8 cellular contexts compared by ENCODE assay signal in the genomic region with DNA sequence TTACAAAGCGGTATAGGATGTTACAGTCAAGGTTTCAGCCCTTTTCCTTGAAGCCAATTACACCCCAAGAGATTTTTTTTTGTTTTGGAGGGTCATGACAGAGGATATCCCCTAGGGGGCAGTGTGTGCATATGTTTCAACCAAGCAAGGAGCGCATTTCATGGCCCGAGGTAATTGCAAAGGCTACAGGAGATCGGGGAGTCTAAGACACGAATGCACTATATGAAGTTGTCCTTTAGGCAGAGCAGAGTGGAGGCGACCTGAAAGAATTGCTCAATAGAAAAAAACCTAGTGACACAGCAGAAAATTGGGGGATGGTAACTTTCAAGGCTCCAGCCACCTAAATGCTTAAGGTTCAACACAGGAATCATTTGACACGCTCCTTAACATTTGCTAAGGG.
DNase-seq lines count a peak whose midpoint lies in the region; ATAC-seq, FAIRE-seq and TF ChIP-seq lines count a peak whose summit lies in the region.

No MANE protein-coding gene starts in this region.

- H3K4me1 Mint-ChIP-seq in activated CD8-positive, alpha-beta T cell treated with anti-CD3 and anti-CD28 coated beads, Interleukin-2, amount 10 ng/mL, durations not matched to agents 7 days and 5 days (ENCODE audit: low read depth), result peaks cover 4% of the 10 kb centered on the region
- peaks cover 6% of the 10 kb centered on the region for H3K4me1 Mint-ChIP-seq in stimulated activated naive CD8-positive, alpha-beta T cell treated with anti-CD3 and anti-CD28 coated beads, Interleukin-15, amount 100 ng/mL, for 72 hours

- H3K36me3 Mint-ChIP-seq in activated CD8-positive, alpha-beta T cell treated with anti-CD3 and anti-CD28 coated beads, Interleukin-2, amount 10 ng/mL, durations not matched to agents 7 days and 5 days (ENCODE audit: low read depth), result no peaks in the 10 kb centered on the region

- peak; percentile 32 for FAIRE-seq in D721Med (lab: Jason Lieb, UNC)

- CTCF ChIA-PET in activated CD8-positive, alpha-beta T cell treated with anti-CD3 and anti-CD28 coated beads, Interleukin-2, amount 10 ng/mL, durations not matched to agents 7 days and 5 days (lab: Charles Lee), result interaction anchor here (1.2 to 1.5 kb wide), 2 partner anchors 14 to 367 kb away, joined by 3 to 4 read pairs; no protein-coding TSS in a partner anchor

- peak; percentile 86 for ATAC-seq in GM21360 (IDR thresholded peaks at IDR 0.05; ENCODE audit: unreplicated experiment)
- ATAC-seq in activated CD8-positive, alpha-beta T cell treated with anti-CD3 and anti-CD28 coated beads, Interleukin-2, amount 10 ng/mL, durations not matched to agents 7 days and 5 days, result peak; percentile 79
- peak; percentile 82 for ATAC-seq in stimulated activated naive CD8-positive, alpha-beta T cell treated with anti-CD3 and anti-CD28 coated beads, Interleukin-15, amount 100 ng/mL, for 72 hours

- H3K27ac Mint-ChIP-seq in activated CD8-positive, alpha-beta T cell treated with anti-CD3 and anti-CD28 coated beads, Interleukin-2, amount 10 ng/mL, durations not matched to agents 7 days and 5 days, result no peak overlapping the region
- H3K27ac Mint-ChIP-seq in stimulated activated naive CD8-positive, alpha-beta T cell treated with anti-CD3 and anti-CD28 coated beads, Interleukin-15, amount 100 ng/mL, for 72 hours, result no peak overlapping the region

- TF ChIP-seq CTCF in D721Med (IDR thresholded peaks at IDR 0.05; ENCODE audit: insufficient read depth, missing control alignments), result peak; percentile 90

- POLR2A ChIA-PET in activated CD8-positive, alpha-beta T cell treated with anti-CD3 and anti-CD28 coated beads, Interleukin-2, amount 10 ng/mL, durations not matched to agents 7 days and 5 days (lab: Charles Lee), result no interaction called here

- no peak overlapping the region for H3K4me3 Mint-ChIP-seq in activated CD8-positive, alpha-beta T cell treated with anti-CD3 and anti-CD28 coated beads, Interleukin-2, amount 10 ng/mL, durations not matched to agents 7 days and 5 days
- H3K4me3 Mint-ChIP-seq in stimulated activated naive CD8-positive, alpha-beta T cell treated with anti-CD3 and anti-CD28 coated beads, Interleukin-15, amount 100 ng/mL, for 72 hours, result no peak overlapping the region

- H3K27me3 Mint-ChIP-seq in activated CD8-positive, alpha-beta T cell treated with anti-CD3 and anti-CD28 coated beads, Interleukin-2, amount 10 ng/mL, durations not matched to agents 7 days and 5 days (ENCODE audit: low read depth), result peaks cover 7% of the 10 kb centered on the region
- H3K27me3 Mint-ChIP-seq in stimulated activated naive CD8-positive, alpha-beta T cell treated with anti-CD3 and anti-CD28 coated beads, Interleukin-15, amount 100 ng/mL, for 72 hours, result peaks cover 25% of the 10 kb centered on the region

- no peaks in the 10 kb centered on the region for H3K9me3 Mint-ChIP-seq in activated CD8-positive, alpha-beta T cell treated with anti-CD3 and anti-CD28 coated beads, Interleukin-2, amount 10 ng/mL, durations not matched to agents 7 days and 5 days (ENCODE audit: insufficient read depth)
- no peaks in the 10 kb centered on the region for H3K9me3 Mint-ChIP-seq in stimulated activated naive CD8-positive, alpha-beta T cell treated with anti-CD3 and anti-CD28 coated beads, Interleukin-15, amount 100 ng/mL, for 72 hours

- peak; percentile 24 for DNase-seq in D721Med (ENCODE audit: insufficient read length, low spot score)
- peak; percentile 38 for DNase-seq in HS-27A (ENCODE audit: low read depth)
- peak; percentile 91 for DNase-seq in NCI-H82 (lab: John Stamatoyannopoulos, UW)
- DNase-seq in activated CD8-positive, alpha-beta T cell treated with anti-CD3 and anti-CD28 coated beads, Interleukin-2, amount 10 ng/mL, durations not matched to agents 7 days and 5 days, result peak; percentile 72
- peak; percentile 77 for DNase-seq in epidermal melanocyte (ENCODE audit: insufficient read length, low spot score)
- DNase-seq in myocyte (ENCODE audit: low read depth), result peak; percentile 83
- peak; percentile 59 to 61 for DNase-seq in stimulated activated naive CD8-positive, alpha-beta T cell treated with anti-CD3 and anti-CD28 coated beads, Interleukin-15, amount 100 ng/mL, for 72 hours

Comparison
In these comparisons a context has a peak if more than half of its experiments do, and no peak if none do; other contexts are left out.
1. Peak in every context shown above with its lines: DNase-seq and ATAC-seq.
2. DNase-seq: peak in every context shown above with its lines; median percentile 91 in NCI-H82; 83 in myocyte; 77 in epidermal melanocyte; 72 in activated CD8-positive, alpha-beta T cell treated with anti-CD3 and anti-CD28 coated beads, Interleukin-2, amount 10 ng/mL, durations not matched to agents 7 days and 5 days; 60 in stimulated activated naive CD8-positive, alpha-beta T cell treated with anti-CD3 and anti-CD28 coated beads, Interleukin-15, amount 100 ng/mL, for 72 hours; 38 in HS-27A; 24 in D721Med.